13 cellular contexts compared by ENCODE assay signal in genomic region chr3:121411554-121411953, GRCh38.
"Had no signal": no experiment of that assay in that cellular context is flagged by ENCODE, and none has a peak within 500 bp of the region (broad histone marks: within the 10 kb centered on the region; RNA-seq: fewer than 3 reads in every experiment).

No MANE protein-coding gene starts in this region.

- H3K4me3 ChIP-seq: dorsolateral prefrontal cortex, hepatocyte, thyroid gland, uterus had no signal

- H3K36me3 Mint-ChIP-seq: brain had no signal

- H3K27me3 ChIP-seq: dorsolateral prefrontal cortex, hepatocyte, thyroid gland, uterus had no signal

- H3K4me3 Mint-ChIP-seq: brain had no signal

- H3K36me3 ChIP-seq: thyroid gland, uterus had no signal

- DNase-seq: activated CD4-positive, alpha-beta T cell treated with anti-CD3 and anti-CD28 coated beads, Interleukin-2, amount 50 U/mL, for 1 hour; activated naive CD4-positive, alpha-beta T cell treated with anti-CD3 and anti-CD28 coated beads, Interleukin-2, amount 50 U/mL, for 16 hours; dorsolateral prefrontal cortex; midbrain; retina; stimulated activated CD4-positive, alpha-beta T cell treated with anti-CD3 and anti-CD28 coated beads, Interleukin-15, amount 100 ng/mL, for 24 hours; stimulated activated CD4-positive, alpha-beta T cell treated with anti-CD3 and anti-CD28 coated beads, Interleukin-4, amount 100 ng/mL, for 24 hours; T-helper 2 cell; thyroid gland; uterus had no signal

- H3K27me3 Mint-ChIP-seq: brain had no signal

- H3K4me1 Mint-ChIP-seq: brain had no signal

- H3K9me3 Mint-ChIP-seq: activated T-helper 2 cell treated with anti-CD3 and anti-CD28 coated beads, Interferon-gamma antibody, Interleukin-2, Interleukin-4, amounts not matched to agents 10 μg/mL and 5 μg/mL and 100 μg/mL, durations not matched to agents 14 hours and 24 hours and 36 hours; brain had no signal

- H3K27ac Mint-ChIP-seq: activated T-helper 2 cell treated with anti-CD3 and anti-CD28 coated beads, Interferon-gamma antibody, Interleukin-2, Interleukin-4, amounts not matched to agents 10 μg/mL and 5 μg/mL and 100 μg/mL, durations not matched to agents 14 hours and 24 hours and 36 hours; brain had no signal
